ENCODE assay signal across 31 cellular contexts in genomic region chr2:86284987-86285386, GRCh38. TPM values are rescaled to one million over a fixed set of nuclear protein-coding genes. Genes with fewer than 3 reads are reported as not detected.
A peak's percentile ranks its signal among the peaks of the same experiment; 100 is the strongest.
DNase-seq lines count a peak whose midpoint lies in the region; ATAC-seq and TF ChIP-seq lines count a peak whose summit lies in the region.
"Had no signal": no experiment of that assay in that cellular context is flagged by ENCODE, and none has a peak within 500 bp of the region (broad histone marks: within the 10 kb centered on the region; RNA-seq: fewer than 3 reads in every experiment).

No MANE protein-coding gene starts in this region.

- H3K9me3 ChIP-seq in neuronal stem cell (replicated peaks in 1 of 2; ENCODE audit: control insufficient read depth in 2 of 2, insufficient read depth in 1 of 2, low read depth in 1 of 2, low read length in 2 of 2) (no peaks in the 10 kb centered on the region), stomach smooth muscle (ENCODE audit: control insufficient read depth in 2 of 2, low read length in 2 of 2) (no peaks in the 10 kb centered on the region), T-helper 17 cell (ENCODE audit: control insufficient read depth, low read length, poor library complexity, severe bottlenecking) (no peaks in the 10 kb centered on the region)
- H3K9me3 ChIP-seq: breast epithelium, lower lobe of right lung, MG63, pancreas had no signal

- H3K79me1 ChIP-seq in neuronal stem cell (ENCODE audit: low read depth, low read length), result no peaks in the 10 kb centered on the region

- H3K18ac ChIP-seq in neuronal stem cell (ENCODE audit: low read length), result no peak overlapping the region

- H2AK5ac ChIP-seq in neuronal stem cell (ENCODE audit: low read depth, low read length), result no peak overlapping the region

- H2BK15ac ChIP-seq in neuronal stem cell (ENCODE audit: low read length), result peak overlapping the region; percentile 23

- no peak overlapping the region for H3K27ac Mint-ChIP-seq in immature natural killer cell
- no peak overlapping the region for H3K27ac Mint-ChIP-seq in T-helper 17 cell
- H3K27ac Mint-ChIP-seq: activated CD4-positive, alpha-beta memory T cell treated with anti-CD3 and anti-CD28 coated beads, Interleukin-2, amount 10 ng/mL, durations not matched to agents 7 days and 5 days; activated T-helper 17 cell treated with anti-CD3 and anti-CD28 coated beads, Interleukin-2, amount 50 U/mL, for 72 hours; natural killer cell treated with Interleukin-12 subunit alpha and Interleukin-12 subunit beta and Interleukin-15 and Interleukin-18, amount 100 ng/mL, for 72 hours; T-helper 1 cell treated with Interleukin-12 subunit alpha and Interleukin-12 subunit beta and Interleukin-4 antibody, amounts not matched to agents 30 μg/mL and 1 μg/mL, for 36 hours had no signal

- no peaks in the 10 kb centered on the region for H3K9me3 Mint-ChIP-seq in immature natural killer cell
- H3K9me3 Mint-ChIP-seq: activated CD4-positive, alpha-beta memory T cell treated with anti-CD3 and anti-CD28 coated beads, Interleukin-2, amount 10 ng/mL, durations not matched to agents 7 days and 5 days; activated naive CD4-positive, alpha-beta T cell treated with anti-CD3 and anti-CD28 coated beads, Interleukin-2, amount 50 U/mL, for 24 hours; activated T-helper 17 cell treated with anti-CD3 and anti-CD28 coated beads, Interleukin-2, amount 50 U/mL, for 72 hours; natural killer cell treated with Interleukin-12 subunit alpha and Interleukin-12 subunit beta and Interleukin-15 and Interleukin-18, amount 100 ng/mL, for 72 hours; T-helper 1 cell treated with Interleukin-12 subunit alpha and Interleukin-12 subunit beta and Interleukin-4 antibody, amounts not matched to agents 30 μg/mL and 1 μg/mL, for 36 hours had no signal

- WGBS in neuronal stem cell (ENCODE audit: extremely low coverage in 2 of 2, insufficient read length in 2 of 2, insufficient replicate concordance in 1 of 2), 2 donors, result no CpG with 5 or more reads among the region's 3 CpGs

- no peak overlapping the region for H3K23ac ChIP-seq in neuronal stem cell (ENCODE audit: low read depth, low read length, poor library complexity)

- H3K27ac ChIP-seq in coronary artery, result peak overlapping the region; percentile 14 to 30
- no peak overlapping the region for H3K27ac ChIP-seq in neuronal stem cell (replicated peaks; ENCODE audit: low read length)
- H3K27ac ChIP-seq in stomach smooth muscle (ENCODE audit: low read length), result peak overlapping the region; percentile 53
- H3K27ac ChIP-seq: breast epithelium, epithelial cell of prostate, KMS-11, lower lobe of right lung, pancreas, PC-9 had no signal

- H3K4ac ChIP-seq in neuronal stem cell (ENCODE audit: low read length), result no peak overlapping the region

- no peak overlapping the region for H3K14ac ChIP-seq in neuronal stem cell (ENCODE audit: low read length)

- H2BK5ac ChIP-seq in neuronal stem cell (ENCODE audit: low read length), result no peak overlapping the region

- peak; percentile 85 for DNase-seq in NCI-H82 (lab: John Stamatoyannopoulos, UW)
- DNase-seq in coronary artery (ENCODE audit: low spot score), result no peak
- peak; percentile 55 for DNase-seq in neuronal stem cell (ENCODE audit: low spot score)
- DNase-seq in immature natural killer cell, result no peak
- no peak for DNase-seq in T-helper 17 cell
- DNase-seq in NCI-H1930 (lab: John Stamatoyannopoulos, UW), result no peak
- DNase-seq: activated CD4-positive, alpha-beta memory T cell treated with anti-CD3 and anti-CD28 coated beads, Interleukin-2, amount 10 ng/mL, durations not matched to agents 7 days and 5 days; amygdala; C1 segment of cervical spinal cord; DMS53; glutamatergic neuron; lower lobe of right lung; MG63; NCI-H1105; NCI-H2029; NCI-H510A treated with DMSO at 0.1 percent for 48 hours; PC-9; stimulated activated CD4-positive, alpha-beta T cell treated with anti-CD3 and anti-CD28 coated beads, Interleukin-12 subunit alpha, Interleukin-12 subunit beta, amount 100 ng/mL, for 4 hours; stimulated activated CD4-positive, alpha-beta T cell treated with anti-CD3 and anti-CD28 coated beads, Interleukin-2, amount 100 ng/mL, for 48 hours; trophoblast cell had no signal

- H3K4me2 ChIP-seq in neuronal stem cell (ENCODE audit: insufficient read depth, low read length, poor library complexity, severe bottlenecking), result no peak overlapping the region
- H3K4me2 ChIP-seq: KMS-11, PC-9 had no signal

- H3K9ac ChIP-seq in neuronal stem cell (ENCODE audit: low read depth, low read length, poor library complexity) (no peak overlapping the region), stomach smooth muscle (ENCODE audit: low read length in 2 of 2) (peak overlapping the region in 1 of 2 donors; percentile 42)
- H3K9ac ChIP-seq: KMS-11 had no signal

- TF ChIP-seq CTCF in coronary artery (IDR thresholded peaks at IDR 0.05), result no peak

- H3K36me3 Mint-ChIP-seq in immature natural killer cell, result no peaks in the 10 kb centered on the region
- peaks cover 3% of the 10 kb centered on the region for H3K36me3 Mint-ChIP-seq in T-helper 17 cell (ENCODE audit: low read depth)
- H3K36me3 Mint-ChIP-seq: activated naive CD4-positive, alpha-beta T cell treated with anti-CD3 and anti-CD28 coated beads, Interleukin-2, amount 50 U/mL, for 24 hours; natural killer cell treated with Interleukin-12 subunit alpha and Interleukin-12 subunit beta and Interleukin-15 and Interleukin-18, amount 100 ng/mL, for 72 hours had no signal

- H3K27me3 ChIP-seq in neuronal stem cell (ENCODE audit: control insufficient read depth in 3 of 3, insufficient read depth in 3 of 3, low read depth in 1 of 3, low read length in 3 of 3) (peaks cover 0 to 11% (median 0%) of the 10 kb centered on the region in 3 experiments), stomach smooth muscle (ENCODE audit: control insufficient read depth in 1 of 2, insufficient read depth in 2 of 2, low read length in 2 of 2) (no peaks in the 10 kb centered on the region)
- H3K27me3 ChIP-seq: breast epithelium, MG63, pancreas had no signal

- H3K4me3 ChIP-seq in coronary artery (no peak overlapping the region), neuronal stem cell (ENCODE audit: low read length in 2 of 2) (no peak overlapping the region), stomach smooth muscle (ENCODE audit: low read length in 2 of 2) (peak overlapping the region in 1 of 2 donors; percentile 22)
- H3K4me3 ChIP-seq: breast epithelium, lower lobe of right lung, MG63, pancreas, PC-9 had no signal

- no peak overlapping the region for H2BK12ac ChIP-seq in neuronal stem cell (ENCODE audit: low read length)

- no peak overlapping the region for H2AFZ ChIP-seq in neuronal stem cell (ENCODE audit: low read length)
- H2AFZ ChIP-seq: PC-9 had no signal

- H4K91ac ChIP-seq in neuronal stem cell (ENCODE audit: low read depth, low read length, poor library complexity), result no peak overlapping the region

- H3K4me1 Mint-ChIP-seq in immature natural killer cell (no peaks in the 10 kb centered on the region), T-helper 17 cell (no peaks in the 10 kb centered on the region)
- H3K4me1 Mint-ChIP-seq: activated naive CD4-positive, alpha-beta T cell treated with anti-CD3 and anti-CD28 coated beads, Interleukin-2, amount 50 U/mL, for 24 hours; activated T-helper 17 cell treated with anti-CD3 and anti-CD28 coated beads, Interleukin-2, amount 50 U/mL, for 72 hours had no signal

- no peak overlapping the region for H3K4me3 Mint-ChIP-seq in immature natural killer cell
- no peak overlapping the region for H3K4me3 Mint-ChIP-seq in T-helper 17 cell
- H3K4me3 Mint-ChIP-seq: activated CD4-positive, alpha-beta memory T cell treated with anti-CD3 and anti-CD28 coated beads, Interleukin-2, amount 10 ng/mL, durations not matched to agents 7 days and 5 days; activated naive CD4-positive, alpha-beta T cell treated with anti-CD3 and anti-CD28 coated beads, Interleukin-2, amount 50 U/mL, for 24 hours; activated T-helper 17 cell treated with anti-CD3 and anti-CD28 coated beads, Interleukin-2, amount 50 U/mL, for 72 hours; natural killer cell treated with Interleukin-12 subunit alpha and Interleukin-12 subunit beta and Interleukin-15 and Interleukin-18, amount 100 ng/mL, for 72 hours; T-helper 1 cell treated with Interleukin-12 subunit alpha and Interleukin-12 subunit beta and Interleukin-4 antibody, amounts not matched to agents 30 μg/mL and 1 μg/mL, for 36 hours had no signal

- no peak overlapping the region for H4K8ac ChIP-seq in neuronal stem cell (ENCODE audit: low read depth, low read length)

- H3K4me1 ChIP-seq in neuronal stem cell (ENCODE audit: control insufficient read depth in 2 of 2, insufficient read depth in 1 of 2, low read depth in 1 of 2, low read length in 2 of 2) (peaks cover 4 to 24% of the 10 kb centered on the region in 2 donors), stomach smooth muscle (ENCODE audit: control insufficient read depth, insufficient read depth, low read length) (peaks cover 54% of the 10 kb centered on the region)
- H3K4me1 ChIP-seq: breast epithelium, lower lobe of right lung had no signal

- peaks cover 3 to 6% (median 5%) of the 10 kb centered on the region in 3 donors for H3K27me3 Mint-ChIP-seq in immature natural killer cell (ENCODE audit: low read depth in 3 of 3)
- H3K27me3 Mint-ChIP-seq in T-helper 17 cell, result peaks cover 40% of the 10 kb centered on the region
- H3K27me3 Mint-ChIP-seq: activated naive CD4-positive, alpha-beta T cell treated with anti-CD3 and anti-CD28 coated beads, Interleukin-2, amount 50 U/mL, for 24 hours had no signal

- no peak for ATAC-seq in T-helper 17 cell
- ATAC-seq: activated CD4-positive, CD25-positive, alpha-beta regulatory T cell treated with anti-CD3 and anti-CD28 coated beads, Interleukin-2, amount 50 U/mL, for 24 hours; activated T-helper 17 cell treated with anti-CD3 and anti-CD28 coated beads, Interleukin-2, amount 50 U/mL, for 72 hours; SK-N-SH treated with all-trans-retinoic acid at 6 μM for 48 hours had no signal

- H3K36me3 ChIP-seq in neuronal stem cell (replicated peaks in 1 of 2; ENCODE audit: control insufficient read depth in 2 of 2, insufficient read depth in 2 of 2, low read length in 2 of 2) (no peaks in the 10 kb centered on the region), stomach smooth muscle (ENCODE audit: control insufficient read depth in 2 of 2, insufficient read depth in 2 of 2, low read length in 2 of 2) (no peaks in the 10 kb centered on the region)
- H3K36me3 ChIP-seq: breast epithelium, lower lobe of right lung, MG63, pancreas had no signal

- no peak overlapping the region for H2BK120ac ChIP-seq in neuronal stem cell (ENCODE audit: low read depth, low read length)

RNA-seq across cellular contexts. Expression of gene REEP1, which starts 52.4 kb away (rescaled TPM):
- 1.6 TPM for polyA plus RNA-seq in neuronal stem cell (2013, experiment 1 of 2)
- 1.5 TPM for polyA plus RNA-seq in neuronal stem cell (2013, experiment 2 of 2)
- not detected for polyA plus RNA-seq in immature natural killer cell
- 1 to 10 TPM in 1 of 2 donors, not detected in 1; 2.2 TPM for total RNA-seq in T-helper 17 cell
- total RNA-seq: activated CD4-positive, alpha-beta memory T cell treated with anti-CD3 and anti-CD28 coated beads, Interleukin-2, amount 10 ng/mL, durations not matched to agents 7 days and 5 days; natural killer cell treated with Interleukin-12 subunit alpha and Interleukin-12 subunit beta and Interleukin-15 and Interleukin-18, amount 100 ng/mL, for 72 hours had no signal

Comparison
In these comparisons a context has a peak if more than half of its experiments do, and no peak if none do; other contexts are left out.
1. DNase-seq: peak in NCI-H82 (single experiment) and neuronal stem cell (single experiment); none in coronary artery (single experiment), immature natural killer cell (0 of 3), T-helper 17 cell (0 of 3) and NCI-H1930 (0 of 2).